ENCODE assay signal across 30 cellular contexts in genomic region chr10:113997428-113997827, GRCh38. TPM values are rescaled to one million over a fixed set of nuclear protein-coding genes. Genes with fewer than 3 reads are reported as not detected.
DNase-seq lines count a peak whose midpoint lies in the region; ATAC-seq and TF ChIP-seq lines count a peak whose summit lies in the region.
"Had no signal": no experiment of that assay in that cellular context is flagged by ENCODE, and none has a peak within 500 bp of the region (broad histone marks: within the 10 kb centered on the region; RNA-seq: fewer than 3 reads in every experiment).

No MANE protein-coding gene starts in this region.

- H3K4me1 ChIP-seq in left ventricle myocardium inferior = peaks cover 38% of the 10 kb centered on the region
- H3K4me1 ChIP-seq in sigmoid colon = peaks cover 0 to 3% (median 0%) of the 10 kb centered on the region in 4 donors
- H3K4me1 ChIP-seq in ovary (ENCODE audit: insufficient read depth) = no peaks in the 10 kb centered on the region
- H3K4me1 ChIP-seq: prostate gland had no signal

- intact Hi-C loops in left ventricle myocardium inferior (cut with micrococcal nuclease) (no loop called here), sigmoid colon (cut with DNase I) (no loop called here), ovary (cut with DNase I) (no loop called here)

- TF ChIP-seq EP300 in sigmoid colon (IDR thresholded peaks at IDR 0.05) = no peak
- no peak for TF ChIP-seq EP300 in ovary (IDR thresholded peaks at IDR 0.05)

- H3K9me3 Mint-ChIP-seq in stimulated activated naive CD8-positive, alpha-beta T cell treated with anti-CD3 and anti-CD28 coated beads, Interleukin-15, amount 100 ng/mL, for 72 hours = no peaks in the 10 kb centered on the region
- H3K9me3 Mint-ChIP-seq: activated naive CD4-positive, alpha-beta T cell treated with anti-CD3 and anti-CD28 coated beads, Interleukin-2, amount 50 U/mL, for 24 hours; central memory CD8-positive, alpha-beta T cell; stimulated activated memory B cell treated with anti-CD40 and anti-IgM and Interleukin-4, amounts not matched to agents 10 μg/mL and 1 μg/mL and 100 μg/mL, for 72 hours; T-helper 1 cell treated with Interleukin-12 subunit alpha and Interleukin-12 subunit beta and Interleukin-4 antibody, amounts not matched to agents 30 μg/mL and 1 μg/mL, for 36 hours had no signal

- no peak overlapping the region for H3K27ac ChIP-seq in left ventricle myocardium inferior (replicated peaks)
- no peak overlapping the region for H3K27ac ChIP-seq in sigmoid colon
- H3K27ac ChIP-seq in ovary = no peak overlapping the region
- H3K27ac ChIP-seq: 22Rv1, ascending aorta, heart right ventricle, prostate gland, thoracic aorta, WERI-Rb-1 had no signal

- H3K27me3 Mint-ChIP-seq in stimulated activated naive CD8-positive, alpha-beta T cell treated with anti-CD3 and anti-CD28 coated beads, Interleukin-15, amount 100 ng/mL, for 72 hours = peaks cover 73% of the 10 kb centered on the region

- peak; percentile 39 for DNase-seq in DMS53 (lab: John Stamatoyannopoulos, UW)
- DNase-seq in DMS53 treated with DMSO at 0.1 percent for 48 hours (lab: John Stamatoyannopoulos, UW; ENCODE audit: unreplicated experiment) = no peak
- DNase-seq in HT1080 (ENCODE audit: low read depth) = peak; percentile 30
- peak; percentile 37 for DNase-seq in left ventricle myocardium inferior
- DNase-seq in sigmoid colon = peak; percentile 69
- no peak for DNase-seq in ovary
- DNase-seq in stimulated activated naive CD8-positive, alpha-beta T cell treated with anti-CD3 and anti-CD28 coated beads, Interleukin-15, amount 100 ng/mL, for 72 hours = no peak
- DNase-seq: activated CD4-positive, alpha-beta T cell treated with anti-CD3 and anti-CD28 coated beads, Interleukin-2, amount 50 U/mL, for 1 hour; COR-L47; EL; GOT3; MM.1S; NCI-H1417 treated with DMSO at 0.1 percent for 48 hours; NCI-H2227 treated with DMSO at 0.1 percent for 48 hours; NCI-H748 treated with DMSO at 0.1 percent for 48 hours; PC-3; WERI-Rb-1 had no signal

- H3K4me3 Mint-ChIP-seq in stimulated activated naive CD8-positive, alpha-beta T cell treated with anti-CD3 and anti-CD28 coated beads, Interleukin-15, amount 100 ng/mL, for 72 hours = no peak overlapping the region
- H3K4me3 Mint-ChIP-seq: activated naive CD4-positive, alpha-beta T cell treated with anti-CD3 and anti-CD28 coated beads, Interleukin-2, amount 50 U/mL, for 24 hours; central memory CD8-positive, alpha-beta T cell; IgD-negative memory B cell; neural crest cell; stimulated activated memory B cell treated with anti-CD40 and anti-IgM and Interleukin-4, amounts not matched to agents 10 μg/mL and 1 μg/mL and 100 μg/mL, for 72 hours; T-helper 1 cell treated with Interleukin-12 subunit alpha and Interleukin-12 subunit beta and Interleukin-4 antibody, amounts not matched to agents 30 μg/mL and 1 μg/mL, for 36 hours had no signal

- H3K27me3 ChIP-seq in left ventricle myocardium inferior (ENCODE audit: low read depth) (no peaks in the 10 kb centered on the region), sigmoid colon (no peaks in the 10 kb centered on the region), ovary (no peaks in the 10 kb centered on the region)
- H3K27me3 ChIP-seq: ascending aorta, heart right ventricle had no signal

- no peak for TF ChIP-seq POLR2A in sigmoid colon (IDR thresholded peaks at IDR 0.05)
- TF ChIP-seq POLR2A in ovary (IDR thresholded peaks at IDR 0.05) = no peak

- TF ChIP-seq CTCF in left ventricle myocardium inferior (IDR thresholded peaks at IDR 0.05; ENCODE audit: borderline replicate concordance) = no peak
- TF ChIP-seq CTCF in sigmoid colon (IDR thresholded peaks at IDR 0.05) = no peak
- no peak for TF ChIP-seq CTCF in ovary (IDR thresholded peaks at IDR 0.05)

- WGBS in sigmoid colon, 2 donors = 42 to 63% methylated on average over 8 of the region's 8 CpGs
- 20 to 42% (median 27%) methylated on average over 8 of the region's 8 CpGs for WGBS in ovary, 3 donors

- H3K4me1 Mint-ChIP-seq in stimulated activated naive CD8-positive, alpha-beta T cell treated with anti-CD3 and anti-CD28 coated beads, Interleukin-15, amount 100 ng/mL, for 72 hours = no peaks in the 10 kb centered on the region
- H3K4me1 Mint-ChIP-seq: neural crest cell had no signal

- no peak for ATAC-seq in GM18861 (IDR thresholded peaks at IDR 0.05; ENCODE audit: unreplicated experiment)
- no peak for ATAC-seq in stimulated activated naive CD8-positive, alpha-beta T cell treated with anti-CD3 and anti-CD28 coated beads, Interleukin-15, amount 100 ng/mL, for 72 hours
- ATAC-seq: PC-3; stimulated activated memory B cell treated with anti-CD40 and anti-IgM and Interleukin-4, amounts not matched to agents 10 μg/mL and 1 μg/mL and 100 μg/mL, for 72 hours had no signal

- H3K4me3 ChIP-seq in left ventricle myocardium inferior (no peak overlapping the region), sigmoid colon (no peak overlapping the region), ovary (no peak overlapping the region)
- H3K4me3 ChIP-seq: ascending aorta, heart right ventricle, prostate gland, smooth muscle cell, thoracic aorta had no signal

- H3K9me3 ChIP-seq in left ventricle myocardium inferior (replicated peaks) (no peaks in the 10 kb centered on the region), sigmoid colon (no peaks in the 10 kb centered on the region), ovary (no peaks in the 10 kb centered on the region)
- H3K9me3 ChIP-seq: ascending aorta, heart right ventricle, prostate gland, thoracic aorta had no signal

- H3K27ac Mint-ChIP-seq in stimulated activated naive CD8-positive, alpha-beta T cell treated with anti-CD3 and anti-CD28 coated beads, Interleukin-15, amount 100 ng/mL, for 72 hours = no peak overlapping the region
- H3K27ac Mint-ChIP-seq: activated naive CD4-positive, alpha-beta T cell treated with anti-CD3 and anti-CD28 coated beads, Interleukin-2, amount 50 U/mL, for 24 hours; IgD-negative memory B cell; stimulated activated memory B cell treated with anti-CD40 and anti-IgM and Interleukin-4, amounts not matched to agents 10 μg/mL and 1 μg/mL and 100 μg/mL, for 72 hours; T-helper 1 cell treated with Interleukin-12 subunit alpha and Interleukin-12 subunit beta and Interleukin-4 antibody, amounts not matched to agents 30 μg/mL and 1 μg/mL, for 36 hours had no signal

- H3K36me3 ChIP-seq in left ventricle myocardium inferior (no peaks in the 10 kb centered on the region), sigmoid colon (no peaks in the 10 kb centered on the region), ovary (no peaks in the 10 kb centered on the region)
- H3K36me3 ChIP-seq: ascending aorta, heart right ventricle, prostate gland, thoracic aorta, WERI-Rb-1 had no signal

RNA-seq across cellular contexts. Expression of gene ADRB1, which starts 46.2 kb away (rescaled TPM):
- 0.06 and 0.07 TPM in 2 replicates for total RNA-seq in HT1080 (2014; rRNA removed; shearing (Covaris generic))
- 0.09 TPM in 1 of 2 replicates, not detected in the other for polyA plus RNA-seq in HT1080 (2015; cell fraction: cytosol; rRNA removed)
- polyA plus RNA-seq in HT1080 (2015; cell fraction: nucleus; rRNA removed) = not detected in 2 replicates
- 35.0 TPM for total RNA-seq in left ventricle myocardium inferior
- 10 to 100 TPM in 1 of 4 donors, 1 to 10 TPM in 3; 1.4 to 34.5 (median 3.2) TPM for total RNA-seq in sigmoid colon
- polyA plus RNA-seq in sigmoid colon = under 1 TPM; 0.23 to 0.60 (median 0.55) TPM
- 1 to 10 TPM in 1 of 7 donors, under 1 TPM in 4, not detected in 2; 0.13 to 1.1 (median 0.24) TPM for total RNA-seq in ovary
- polyA plus RNA-seq in ovary = under 1 TPM in 1 of 2 donors, not detected in 1; 0.13 TPM
- total RNA-seq: ascending aorta, smooth muscle cell had no signal
- polyA plus RNA-seq: IgD-negative memory B cell, smooth muscle cell had no signal

Comparison
In these comparisons a context has a peak if more than half of its experiments do, and no peak if none do; other contexts are left out.
1. DNase-seq: peak in DMS53 (single experiment), HT1080 (single experiment), left ventricle myocardium inferior (single experiment) and sigmoid colon (single experiment); none in DMS53 treated with DMSO at 0.1 percent for 48 hours (single experiment), ovary (0 of 5) and stimulated activated naive CD8-positive, alpha-beta T cell treated with anti-CD3 and anti-CD28 coated beads, Interleukin-15, amount 100 ng/mL, for 72 hours (0 of 2).